Comparison of ENCODE assay signal across 8 cellular contexts in the genomic region with DNA sequence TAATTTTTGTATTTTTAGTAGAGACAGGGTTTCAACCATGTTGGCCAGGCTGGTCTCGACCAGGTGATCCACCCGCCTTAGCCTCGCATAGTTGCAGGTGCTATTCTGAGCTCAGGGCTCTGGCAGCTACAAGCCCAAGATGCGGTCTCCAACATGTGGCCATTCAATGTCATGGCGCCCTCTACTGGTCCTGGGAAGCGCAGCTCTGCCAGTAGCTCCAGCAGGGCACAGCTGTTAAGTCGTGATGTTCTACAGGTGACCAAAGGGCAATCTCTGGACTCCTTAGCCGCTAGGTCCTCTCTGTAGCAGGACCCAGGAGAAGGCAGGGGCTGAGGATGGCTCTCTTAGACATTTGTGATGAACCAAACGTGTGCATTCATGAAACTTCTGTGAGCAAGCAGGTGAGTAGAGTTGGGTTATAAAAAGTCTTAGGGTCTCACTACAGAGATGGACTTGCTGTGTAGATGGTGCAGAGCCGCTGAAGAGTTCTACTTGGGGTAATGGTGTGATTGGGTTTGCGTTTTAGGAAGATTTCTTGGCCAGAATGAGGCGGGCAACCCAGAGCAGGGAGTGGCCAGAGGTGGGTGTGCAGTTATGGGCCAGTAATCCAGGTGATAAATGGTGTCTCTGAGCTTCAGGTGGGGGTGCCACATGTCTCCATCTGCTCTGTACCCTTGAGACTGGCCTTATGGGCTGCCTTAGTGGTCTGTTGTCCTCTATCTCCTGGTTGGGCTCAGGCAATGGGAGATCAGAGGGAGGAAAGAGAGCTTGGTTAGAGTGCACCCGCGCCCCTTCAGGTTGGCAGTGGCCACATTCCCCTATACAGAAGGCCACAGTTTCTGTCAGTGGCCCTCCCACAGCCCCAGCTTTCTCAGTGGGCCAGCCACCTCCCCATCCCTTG.
A peak's percentile ranks its signal among the peaks of the same experiment; 100 is the strongest.
DNase-seq lines count a peak whose midpoint lies in the region; TF ChIP-seq lines count a peak whose summit lies in the region.

No MANE protein-coding gene starts in this region.

- H3K36me3 ChIP-seq in HEK293 (ENCODE audit: control insufficient read depth in 2 of 2, insufficient read depth in 1 of 2, low read length in 2 of 2), result no peaks in the 10 kb centered on the region

- DNase-seq in NCI-H446 (lab: John Stamatoyannopoulos, UW), result peak; percentile 21 to 67
- no peak for DNase-seq in NCI-H446 treated with DMSO at 0.1 percent for 48 hours (lab: John Stamatoyannopoulos, UW)
- DNase-seq in NCI-H1105 treated with DMSO at 0.1 percent for 48 hours (lab: John Stamatoyannopoulos, UW), result peak; percentile 67
- peak; percentile 2 for DNase-seq in T-helper 22 cell (ENCODE audit: low read depth)
- DNase-seq in astrocyte of the spinal cord (ENCODE audit: low read depth, low spot score), result peak; percentile 73
- DNase-seq in iPS-NIHi7 (ENCODE audit: extremely low spot score), result peak; percentile 89
- DNase-seq in stimulated activated CD4-positive, alpha-beta T cell treated with anti-CD3 and anti-CD28 coated beads, Interleukin-15, amount 100 ng/mL, for 24 hours, result peak; percentile 83

- TF ChIP-seq CTCF in HEK293 (tag by site-specific recombination; IDR thresholded peaks at IDR 0.05) (peak; percentile 71), astrocyte of the spinal cord (IDR thresholded peaks at IDR 0.05; ENCODE audit: low read depth, low read length) (peak; percentile 97)

- CTCF ChIA-PET in HEK293 (lab: Yijun Ruan, JAX), result interaction anchor here (0.5 to 4.9 kb wide), 63 partner anchors 11 to 1054 kb away, joined by 3 to 177 read pairs (median 4); partner anchors contain the start of genes IL36A, IL36G and IL37

- no peaks in the 10 kb centered on the region for H3K9me3 ChIP-seq in HEK293 (ENCODE audit: control insufficient read depth, insufficient read depth, low read depth, low read length)

- POLR2A ChIA-PET in HEK293 (lab: Yijun Ruan, JAX), result interaction anchor here (0.7 to 1.3 kb wide), 3 partner anchors 192 to 1010 kb away, joined by 3 to 7 read pairs (median 5); partner anchors contain the start of gene SLC20A1

- in situ Hi-C loops in astrocyte of the spinal cord (cut with HindIII; ENCODE audit: low sequenced_read_pairs), result no loop called here

- H3K27ac ChIP-seq in HEK293 (ENCODE audit: extremely low read depth, low read depth, low read length), result no peak overlapping the region

- H3K4me3 ChIP-seq in HEK293 (ENCODE audit: low read depth, low read length) (no peak overlapping the region), astrocyte of the spinal cord (ENCODE audit: low read depth, low read length) (no peak overlapping the region)

- H3K4me1 ChIP-seq in HEK293 (ENCODE audit: control insufficient read depth, insufficient read depth, low read length), result no peaks in the 10 kb centered on the region

TF ChIP-seq in HEK293, 187 proteins besides CTCF, POLR2A, EP300 and RAD21:
- no peak for TF ChIP-seq ZNF174 (tag by site-specific recombination; IDR thresholded peaks at IDR 0.05)
- peak; percentile 84 for TF ChIP-seq ZNF654 (tag by site-specific recombination; IDR thresholded peaks at IDR 0.05; ENCODE audit: low read depth)
- TF ChIP-seq REPIN1 (tag by site-specific recombination; IDR thresholded peaks at IDR 0.05; ENCODE audit: low read depth), result no peak
- peak; percentile 94 for TF ChIP-seq SCRT1 (tag by site-specific recombination; IDR thresholded peaks at IDR 0.05; ENCODE audit: borderline replicate concordance)
- TF ChIP-seq SCRT2 (tag by site-specific recombination; IDR thresholded peaks at IDR 0.05), result peak; percentile 94
- TF ChIP-seq ZNF76 (tag by site-specific recombination; IDR thresholded peaks at IDR 0.05; ENCODE audit: borderline replicate concordance, low read depth), result no peak
TF ChIP-seq in HEK293: peak in this region for 3.
